In the genomic region with DNA sequence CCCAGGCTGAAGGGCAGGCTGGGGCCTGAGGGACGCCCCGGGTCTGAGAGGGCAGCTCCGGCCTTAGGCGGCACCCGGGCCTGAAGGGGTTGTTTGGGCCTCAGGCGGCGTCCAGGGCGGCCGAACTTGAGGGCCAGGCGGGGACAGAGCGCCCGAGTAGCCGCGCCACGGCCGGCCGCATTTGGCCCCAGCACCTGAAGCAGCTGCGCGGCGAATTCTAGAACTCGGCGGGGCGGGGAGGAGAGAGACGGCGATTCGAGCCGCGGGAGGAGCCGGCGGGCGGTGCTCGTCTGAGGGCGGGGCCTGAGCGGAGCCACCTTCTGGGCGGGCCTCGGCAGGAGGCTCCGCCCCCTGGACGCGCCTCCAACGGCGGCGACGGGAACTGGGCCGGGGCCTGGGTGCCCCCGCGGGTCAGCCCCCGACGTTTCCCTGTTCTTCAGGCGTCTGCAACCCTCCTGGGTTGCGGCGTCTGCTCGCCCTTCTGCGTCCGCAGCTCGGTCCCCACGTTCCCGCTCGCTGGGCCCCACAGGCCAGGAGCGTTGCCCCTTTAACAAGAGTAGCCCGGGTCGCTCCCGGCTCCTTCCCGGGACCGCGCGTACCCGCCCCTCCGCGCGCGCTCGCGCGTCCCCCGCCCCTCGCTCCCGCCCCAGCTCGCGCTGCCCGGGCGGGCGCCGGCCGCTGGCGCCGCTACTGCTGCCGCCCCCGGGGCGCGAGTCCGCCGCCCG, we compare ENCODE assay signal across 1 cellular context.
A peak's percentile ranks its signal among the peaks of the same experiment; 100 is the strongest.
TF ChIP-seq lines count a peak whose summit lies in the region.

A gene with protein sequence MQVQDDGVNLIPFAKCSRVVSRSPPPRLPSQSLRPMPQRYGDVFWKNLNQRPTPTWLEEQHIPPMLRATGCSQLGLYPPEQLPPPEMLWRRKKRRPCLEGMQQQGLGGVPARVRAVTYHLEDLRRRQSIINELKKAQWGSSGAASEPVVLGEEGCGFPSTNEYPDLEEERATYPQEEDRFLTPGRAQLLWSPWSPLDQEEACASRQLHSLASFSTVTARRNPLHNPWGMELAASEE (minus strand): TSS at position 221 of the 725 bp plus-strand sequence. CDS start 3,085 bp downstream, outside the sequence.
Gene KIF1C, plus strand, starts transcription at position 649 of the 725 bp plus-strand sequence. CDS start 2,297 bp downstream, outside the sequence.

TF ChIP-seq in PFSK-1, 5 proteins besides CTCF, POLR2A, EP300 and RAD21 (continued from another document):
- TF ChIP-seq, protein P1, sequence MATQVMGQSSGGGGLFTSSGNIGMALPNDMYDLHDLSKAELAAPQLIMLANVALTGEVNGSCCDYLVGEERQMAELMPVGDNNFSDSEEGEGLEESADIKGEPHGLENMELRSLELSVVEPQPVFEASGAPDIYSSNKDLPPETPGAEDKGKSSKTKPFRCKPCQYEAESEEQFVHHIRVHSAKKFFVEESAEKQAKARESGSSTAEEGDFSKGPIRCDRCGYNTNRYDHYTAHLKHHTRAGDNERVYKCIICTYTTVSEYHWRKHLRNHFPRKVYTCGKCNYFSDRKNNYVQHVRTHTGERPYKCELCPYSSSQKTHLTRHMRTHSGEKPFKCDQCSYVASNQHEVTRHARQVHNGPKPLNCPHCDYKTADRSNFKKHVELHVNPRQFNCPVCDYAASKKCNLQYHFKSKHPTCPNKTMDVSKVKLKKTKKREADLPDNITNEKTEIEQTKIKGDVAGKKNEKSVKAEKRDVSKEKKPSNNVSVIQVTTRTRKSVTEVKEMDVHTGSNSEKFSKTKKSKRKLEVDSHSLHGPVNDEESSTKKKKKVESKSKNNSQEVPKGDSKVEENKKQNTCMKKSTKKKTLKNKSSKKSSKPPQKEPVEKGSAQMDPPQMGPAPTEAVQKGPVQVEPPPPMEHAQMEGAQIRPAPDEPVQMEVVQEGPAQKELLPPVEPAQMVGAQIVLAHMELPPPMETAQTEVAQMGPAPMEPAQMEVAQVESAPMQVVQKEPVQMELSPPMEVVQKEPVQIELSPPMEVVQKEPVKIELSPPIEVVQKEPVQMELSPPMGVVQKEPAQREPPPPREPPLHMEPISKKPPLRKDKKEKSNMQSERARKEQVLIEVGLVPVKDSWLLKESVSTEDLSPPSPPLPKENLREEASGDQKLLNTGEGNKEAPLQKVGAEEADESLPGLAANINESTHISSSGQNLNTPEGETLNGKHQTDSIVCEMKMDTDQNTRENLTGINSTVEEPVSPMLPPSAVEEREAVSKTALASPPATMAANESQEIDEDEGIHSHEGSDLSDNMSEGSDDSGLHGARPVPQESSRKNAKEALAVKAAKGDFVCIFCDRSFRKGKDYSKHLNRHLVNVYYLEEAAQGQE (IDR thresholded peaks at IDR 0.05; ENCODE audit: insufficient read depth in 1 of 2, low read depth in 2 of 2, low read length in 2 of 2): no peak
- TF ChIP-seq SIN3A (IDR thresholded peaks at IDR 0.05; ENCODE audit: borderline replicate concordance, insufficient read depth, low read length): no peak
- TF ChIP-seq POLR2AphosphoS5 (IDR thresholded peaks at IDR 0.05; ENCODE audit: low read depth, low read length): peak; percentile 71
- TF ChIP-seq FOXP2 (optimal IDR thresholded peaks at IDR 0.05; ENCODE audit: borderline replicate concordance, extremely low read depth, extremely low read length, insufficient read depth): no peak
TF ChIP-seq in PFSK-1: peak in this region for 1.
